Comparison of ENCODE assay signal across 19 cellular contexts in genomic region chr2:222288590-222289279, GRCh38. TPM values are rescaled to one million over a fixed set of nuclear protein-coding genes. Genes with fewer than 3 reads are reported as not detected.
DNase-seq lines count a peak whose midpoint lies in the region; ATAC-seq and TF ChIP-seq lines count a peak whose summit lies in the region.
"Had no signal": no experiment of that assay in that cellular context is flagged by ENCODE, and none has a peak within 500 bp of the region (broad histone marks: within the 10 kb centered on the region; RNA-seq: fewer than 3 reads in every experiment).

No MANE protein-coding gene starts in this region.

- no peaks in the 10 kb centered on the region for H3K36me3 ChIP-seq in iPS-18a (ENCODE audit: control insufficient read depth, low read depth, low read length)
- H3K36me3 ChIP-seq in effector memory CD4-positive, alpha-beta T cell (ENCODE audit: control insufficient read depth, insufficient read depth, low read length) = no peaks in the 10 kb centered on the region
- H3K36me3 ChIP-seq: BLaER1, HAP-1 had no signal

- intact Hi-C loops in activated naive CD4-positive, alpha-beta T cell treated with anti-CD3 and anti-CD28 coated beads for 36 hours (cut with micrococcal nuclease) = no loop called here

- H3K4me3 Mint-ChIP-seq in activated T-cell treated with anti-CD3 and anti-CD28 coated beads, Interleukin-2, amount 50 U/mL, for 72 hours = no peak overlapping the region
- H3K4me3 Mint-ChIP-seq in brain (peak overlapping the region in 4 of 5 experiments; percentile 73 to 84 (median 82)), type B pancreatic cell (peak overlapping the region; percentile 78)
- no peak overlapping the region for H3K4me3 Mint-ChIP-seq in activated naive CD4-positive, alpha-beta T cell treated with anti-CD3 and anti-CD28 coated beads for 36 hours
- H3K4me3 Mint-ChIP-seq: CD8-positive, alpha-beta T cell had no signal

- peak overlapping the region; percentile 24 for H3K27ac Mint-ChIP-seq in activated T-cell treated with anti-CD3 and anti-CD28 coated beads, Interleukin-2, amount 50 U/mL, for 72 hours
- H3K27ac Mint-ChIP-seq in brain = peak overlapping the region in 3 of 5 experiments; percentile 60 to 91 (median 72)
- H3K27ac Mint-ChIP-seq in type B pancreatic cell = no peak overlapping the region
- no peak overlapping the region for H3K27ac Mint-ChIP-seq in activated naive CD4-positive, alpha-beta T cell treated with anti-CD3 and anti-CD28 coated beads for 36 hours
- H3K27ac Mint-ChIP-seq: CD8-positive, alpha-beta T cell had no signal

- no peak for DNase-seq in activated T-cell treated with anti-CD3 and anti-CD28 coated beads, Interleukin-2, amount 50 U/mL, for 72 hours
- DNase-seq in activated T-cell treated with anti-CD3 and anti-CD28 coated beads, Interleukin-2, amount 50 U/mL, for 1 hour = no peak
- DNase-seq in type B pancreatic cell (ENCODE audit: extremely low spot score, unreplicated experiment) (no peak), GM13977 (ENCODE audit: low spot score) (no peak)
- DNase-seq in activated naive CD4-positive, alpha-beta T cell treated with anti-CD3 and anti-CD28 coated beads for 36 hours = no peak
- no peak for DNase-seq in effector memory CD4-positive, alpha-beta T cell
- DNase-seq: CD8-positive, alpha-beta T cell; DMS79 treated with DMSO at 0.1 percent for 48 hours; KBM-7; NCI-H1436 treated with DMSO at 0.1 percent for 48 hours; NCI-H2029 treated with DMSO at 0.1 percent for 48 hours; NCI-H2171 treated with DMSO at 0.1 percent for 48 hours; NCI-H82 had no signal

- H3K4me1 Mint-ChIP-seq in activated T-cell treated with anti-CD3 and anti-CD28 coated beads, Interleukin-2, amount 50 U/mL, for 72 hours (ENCODE audit: low read depth) = peaks cover 9% of the 10 kb centered on the region
- H3K4me1 Mint-ChIP-seq in brain (peaks cover 75% of the 10 kb centered on the region), type B pancreatic cell (ENCODE audit: unreplicated experiment) (peaks cover 11% of the 10 kb centered on the region)
- H3K4me1 Mint-ChIP-seq in activated naive CD4-positive, alpha-beta T cell treated with anti-CD3 and anti-CD28 coated beads for 36 hours (ENCODE audit: low read depth) = peaks cover 4% of the 10 kb centered on the region

- no peaks in the 10 kb centered on the region for H3K9me3 Mint-ChIP-seq in activated T-cell treated with anti-CD3 and anti-CD28 coated beads, Interleukin-2, amount 50 U/mL, for 72 hours
- H3K9me3 Mint-ChIP-seq in brain (peaks cover 0 to 6% (median 0%) of the 10 kb centered on the region in 5 experiments), type B pancreatic cell (no peaks in the 10 kb centered on the region)
- H3K9me3 Mint-ChIP-seq in activated naive CD4-positive, alpha-beta T cell treated with anti-CD3 and anti-CD28 coated beads for 36 hours = no peaks in the 10 kb centered on the region
- H3K9me3 Mint-ChIP-seq: CD8-positive, alpha-beta T cell had no signal

- TF ChIP-seq CTCF in brain (conservative IDR thresholded peaks at IDR 0.05) (no peak), type B pancreatic cell (conservative IDR thresholded peaks at IDR 0.05) (no peak), GM13977 (IDR thresholded peaks at IDR 0.05; ENCODE audit: extremely low read depth, insufficient read depth, missing control alignments) (no peak)

- in situ Hi-C loops in GM13977 (cut with MboI; ENCODE audit: low pct_unique_long_range_greater_than_20kb, low sequenced_read_pairs, unreplicated experiment) = loop anchor here (25.0 kb wide), 1 partner anchor 226 kb away; no protein-coding TSS in a partner anchor

- H3K4me3 ChIP-seq in iPS-18a (ENCODE audit: low read length) = peak overlapping the region; percentile 54
- no peak overlapping the region for H3K4me3 ChIP-seq in effector memory CD4-positive, alpha-beta T cell (ENCODE audit: insufficient read depth, low read depth, low read length, poor library complexity, severe bottlenecking)
- H3K4me3 ChIP-seq: BLaER1, HAP-1 had no signal

- H3K27me3 Mint-ChIP-seq in activated T-cell treated with anti-CD3 and anti-CD28 coated beads, Interleukin-2, amount 50 U/mL, for 72 hours (ENCODE audit: low read depth) = peaks cover 75% of the 10 kb centered on the region
- H3K27me3 Mint-ChIP-seq in brain = peaks cover 96% of the 10 kb centered on the region
- H3K27me3 Mint-ChIP-seq in type B pancreatic cell = peaks cover 100% of the 10 kb centered on the region
- H3K27me3 Mint-ChIP-seq in activated naive CD4-positive, alpha-beta T cell treated with anti-CD3 and anti-CD28 coated beads for 36 hours (ENCODE audit: low read depth) = peaks cover 76% of the 10 kb centered on the region

- peaks cover 97% of the 10 kb centered on the region for H3K27me3 ChIP-seq in iPS-18a (ENCODE audit: control insufficient read depth, insufficient read depth, low read length)
- H3K27me3 ChIP-seq in effector memory CD4-positive, alpha-beta T cell (replicated peaks; ENCODE audit: control insufficient read depth, insufficient read depth, low read length, poor library complexity, severe bottlenecking) = peaks cover 25% of the 10 kb centered on the region

- H3K27ac ChIP-seq in iPS-18a (ENCODE audit: low read length) = no peak overlapping the region
- H3K27ac ChIP-seq in effector memory CD4-positive, alpha-beta T cell (ENCODE audit: insufficient read depth, low read length, poor library complexity, severe bottlenecking) = no peak overlapping the region
- H3K27ac ChIP-seq: BLaER1 had no signal

- no peak overlapping the region for H3K9ac ChIP-seq in iPS-18a (ENCODE audit: low read length)
- H3K9ac ChIP-seq: BLaER1 had no signal

- no peak for ATAC-seq in activated T-cell treated with anti-CD3 and anti-CD28 coated beads, Interleukin-2, amount 50 U/mL, for 72 hours (replicated peaks in 1 of 2)
- ATAC-seq: CD8-positive, alpha-beta T cell; Panc1 had no signal

- no peaks in the 10 kb centered on the region for H3K9me3 ChIP-seq in iPS-18a (ENCODE audit: control insufficient read depth, low read depth, low read length)
- H3K9me3 ChIP-seq in effector memory CD4-positive, alpha-beta T cell (ENCODE audit: control insufficient read depth, low read length) = no peaks in the 10 kb centered on the region
- H3K9me3 ChIP-seq: HAP-1 had no signal

- H3K4me1 ChIP-seq in iPS-18a (ENCODE audit: control insufficient read depth, low read depth, low read length) = peaks cover 47% of the 10 kb centered on the region
- H3K4me1 ChIP-seq in effector memory CD4-positive, alpha-beta T cell (ENCODE audit: control insufficient read depth, insufficient read depth, low read length, poor library complexity, severe bottlenecking) = no peaks in the 10 kb centered on the region
- H3K4me1 ChIP-seq: BLaER1 had no signal

- H3K36me3 Mint-ChIP-seq in activated T-cell treated with anti-CD3 and anti-CD28 coated beads, Interleukin-2, amount 50 U/mL, for 72 hours (ENCODE audit: insufficient read depth in 2 of 2) = no peaks in the 10 kb centered on the region
- peaks cover 15% of the 10 kb centered on the region for H3K36me3 Mint-ChIP-seq in brain
- H3K36me3 Mint-ChIP-seq in type B pancreatic cell = peaks cover 7% of the 10 kb centered on the region
- no peaks in the 10 kb centered on the region for H3K36me3 Mint-ChIP-seq in activated naive CD4-positive, alpha-beta T cell treated with anti-CD3 and anti-CD28 coated beads for 36 hours (ENCODE audit: low read depth)
- H3K36me3 Mint-ChIP-seq: CD8-positive, alpha-beta T cell had no signal

- CTCF ChIA-PET in activated naive CD4-positive, alpha-beta T cell treated with anti-CD3 and anti-CD28 coated beads for 36 hours (lab: Charles Lee) = no interaction called here

RNA-seq across cellular contexts. Expression of gene PAX3, which starts 10.1 kb away (rescaled TPM):
- total RNA-seq in activated T-cell treated with anti-CD3 and anti-CD28 coated beads, Interleukin-2, amount 50 U/mL, for 72 hours = not detected
- polyA plus RNA-seq in brain (ENCODE audit: insufficient read depth, low read depth, low replicate concordance) = not detected
- total RNA-seq in type B pancreatic cell (ENCODE audit: low replicate concordance) = 66.7 TPM in 1 of 2 replicates, not detected in the other
- total RNA-seq in activated naive CD4-positive, alpha-beta T cell treated with anti-CD3 and anti-CD28 coated beads for 36 hours = not detected
- total RNA-seq: A172; CD8-positive, alpha-beta T cell had no signal

Comparison
In these comparisons a context has a peak if more than half of its experiments do, and no peak if none do; other contexts are left out.
1. H3K27ac Mint-ChIP-seq: peak in activated T-cell treated with anti-CD3 and anti-CD28 coated beads, Interleukin-2, amount 50 U/mL, for 72 hours (single experiment) and brain (3 of 5); none in type B pancreatic cell (single experiment) and activated naive CD4-positive, alpha-beta T cell treated with anti-CD3 and anti-CD28 coated beads for 36 hours (single experiment).
2. H3K4me3 Mint-ChIP-seq: peak in brain (4 of 5) and type B pancreatic cell (single experiment); none in activated T-cell treated with anti-CD3 and anti-CD28 coated beads, Interleukin-2, amount 50 U/mL, for 72 hours (0 of 2) and activated naive CD4-positive, alpha-beta T cell treated with anti-CD3 and anti-CD28 coated beads for 36 hours (single experiment).